In the genomic region with DNA sequence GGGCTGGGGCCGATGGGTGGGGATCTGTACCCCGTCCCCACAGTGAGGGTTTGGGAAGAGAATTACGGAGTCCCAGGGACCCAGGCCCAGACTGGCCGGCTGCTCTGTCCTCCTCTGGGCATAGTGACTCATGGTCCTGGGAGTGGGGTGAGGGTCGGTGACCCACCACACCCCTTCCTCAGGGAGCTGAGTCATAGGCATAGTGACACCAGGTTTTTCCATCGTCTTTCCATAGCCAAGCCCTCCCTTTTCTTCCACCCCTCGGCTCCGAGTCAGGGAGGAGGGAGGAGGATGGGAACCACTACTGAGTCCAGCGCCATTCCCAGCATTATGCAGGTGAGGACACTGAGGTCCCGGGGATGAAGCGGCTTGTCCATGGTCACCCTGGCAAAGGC, we compare ENCODE assay signal across 13 cellular contexts. TPM values are rescaled to one million over a fixed set of nuclear protein-coding genes. Genes with fewer than 3 reads are reported as not detected.
DNase-seq lines count a peak whose midpoint lies in the region; ATAC-seq lines count a peak whose summit lies in the region.
"Had no signal": no experiment of that assay in that cellular context is flagged by ENCODE, and none has a peak within 500 bp of the region (broad histone marks: within the 10 kb centered on the region; RNA-seq: fewer than 3 reads in every experiment).

No MANE protein-coding gene starts in this region.

- WGBS in adipose tissue, 3 donors = 46 to 70% (median 50%) methylated on average over 11 of the region's 11 CpGs

- CTCF ChIA-PET in CD8-positive, alpha-beta memory T cell (lab: Charles Lee) = interaction anchor here (0.6 to 1.5 kb wide), 3 partner anchors 26 to 366 kb away, joined by 3 to 4 read pairs (median 4); a partner anchor contains a TSS

- H3K4me1 Mint-ChIP-seq in CD8-positive, alpha-beta memory T cell = peaks cover 2 to 6% (median 4%) of the 10 kb centered on the region in 3 donors

- no peaks in the 10 kb centered on the region for H3K9me3 ChIP-seq in CD8-positive, alpha-beta memory T cell (ENCODE audit: low read length)

- peak overlapping the region; percentile 79 for H3K27ac ChIP-seq in CD8-positive, alpha-beta memory T cell (ENCODE audit: low read depth, low read length)
- H3K27ac ChIP-seq in adipose tissue (ENCODE audit: low read depth, low read length) = peak overlapping the region; percentile 92
- peak overlapping the region; percentile 63 for H3K27ac ChIP-seq in rectal smooth muscle tissue (ENCODE audit: low read depth, low read length)

- no peak overlapping the region for H3K4me3 ChIP-seq in CD8-positive, alpha-beta memory T cell (ENCODE audit: low read length)
- no peak overlapping the region for H3K4me3 ChIP-seq in rectal smooth muscle tissue (ENCODE audit: low read length)

- H3K4me3 Mint-ChIP-seq in CD8-positive, alpha-beta memory T cell = no peak overlapping the region
- H3K4me3 Mint-ChIP-seq: CD4-positive, alpha-beta T cell had no signal

- H3K4me1 ChIP-seq in CD8-positive, alpha-beta memory T cell (ENCODE audit: insufficient read depth, low read length) = no peaks in the 10 kb centered on the region
- H3K4me1 ChIP-seq in rectal smooth muscle tissue (ENCODE audit: control insufficient read depth, insufficient read depth, low read length) = no peaks in the 10 kb centered on the region

- no peaks in the 10 kb centered on the region for H3K36me3 Mint-ChIP-seq in CD8-positive, alpha-beta memory T cell

- H3K9ac ChIP-seq in rectal smooth muscle tissue (ENCODE audit: low read length) = no peak overlapping the region

- intact Hi-C loops in Right ventricle myocardium superior (cut with DNase I) = no loop called here

- peaks cover 4% of the 10 kb centered on the region in 2 donors for H3K27me3 Mint-ChIP-seq in CD8-positive, alpha-beta memory T cell
- H3K27me3 Mint-ChIP-seq: CD4-positive, alpha-beta T cell had no signal

- in situ Hi-C loops in KBM-7 (cut with MboI; ENCODE audit: low pct_unique_long_range_greater_than_20kb, low sequenced_read_pairs) = no loop called here

- DNase-seq in CD8-positive, alpha-beta memory T cell = no peak
- DNase-seq in Right ventricle myocardium superior (peak; percentile 60), KBM-7 (no peak), NCI-H2081 (lab: John Stamatoyannopoulos, UW) (no peak), activated T-cell treated with anti-CD3 and anti-CD28 coated beads for 4 hours (no peak)
- DNase-seq: CD4-positive, alpha-beta T cell; effector memory CD4-positive, alpha-beta T cell; NCI-H187 treated with DMSO at 0.1 percent for 48 hours had no signal

- ATAC-seq in Right ventricle myocardium superior (ENCODE audit: poor library complexity) (peak; percentile 51), GM21367 (IDR thresholded peaks at IDR 0.05; ENCODE audit: unreplicated experiment) (no peak)

- H3K9me3 Mint-ChIP-seq in CD8-positive, alpha-beta memory T cell = no peaks in the 10 kb centered on the region
- H3K9me3 Mint-ChIP-seq: CD4-positive, alpha-beta T cell had no signal

- H3K36me3 ChIP-seq in CD8-positive, alpha-beta memory T cell (ENCODE audit: insufficient read depth, low read length) = no peaks in the 10 kb centered on the region
- no peaks in the 10 kb centered on the region for H3K36me3 ChIP-seq in rectal smooth muscle tissue (ENCODE audit: control insufficient read depth, insufficient read depth, low read length)

- POLR2A ChIA-PET in CD8-positive, alpha-beta memory T cell (lab: Charles Lee) = no interaction called here

- no peaks in the 10 kb centered on the region for H3K27me3 ChIP-seq in CD8-positive, alpha-beta memory T cell (ENCODE audit: insufficient read depth, low read length, poor library complexity, severe bottlenecking)
- H3K27me3 ChIP-seq in rectal smooth muscle tissue (ENCODE audit: control insufficient read depth, insufficient read depth, low read length) = no peaks in the 10 kb centered on the region

- H3K27ac Mint-ChIP-seq in CD8-positive, alpha-beta memory T cell = peak overlapping the region in 1 of 8 donors; percentile 24
- H3K27ac Mint-ChIP-seq: CD4-positive, alpha-beta T cell had no signal

RNA-seq across cellular contexts. Expression of a gene that starts 8.9 kb away (rescaled TPM):
- total RNA-seq in CD8-positive, alpha-beta memory T cell = under 1 TPM; 0.37 to 0.40 TPM
- polyA plus RNA-seq in CD8-positive, alpha-beta memory T cell = not detected
- 1 to 10 TPM in 2 of 3 donors, under 1 TPM in 1; 0.71 to 2.1 (median 1.4) TPM for polyA plus RNA-seq in adipose tissue
- total RNA-seq in Right ventricle myocardium superior = not detected
- total RNA-seq: H7, myocyte had no signal

RNA-seq across cellular contexts. Expression of a gene that starts 32.5 kb away (rescaled TPM):
- total RNA-seq in CD8-positive, alpha-beta memory T cell = 1 to 10 TPM; 2.2 to 3.7 TPM
- 0.70 TPM for polyA plus RNA-seq in CD8-positive, alpha-beta memory T cell
- 100 to 1,000 TPM in 1 of 3 donors, 10 to 100 TPM in 2; 22.4 to 207 (median 93.8) TPM for polyA plus RNA-seq in adipose tissue
- 58.3 TPM for total RNA-seq in Right ventricle myocardium superior

Comparison
In these comparisons a context has a peak if more than half of its experiments do, and no peak if none do; other contexts are left out.
1. RNA of a gene that starts 32.5 kb away (total RNA-seq): 58.3 TPM in Right ventricle myocardium superior (single experiment); 2.2 to 3.7 TPM in CD8-positive, alpha-beta memory T cell; every median in the first group is over 10 times any median in the second.
2. Peak in every context shown above with its lines, with median percentiles within 50 percentile points of each other: H3K27ac ChIP-seq.